8 cellular contexts compared by ENCODE assay signal in genomic region chr19:54136086-54136863, GRCh38. TPM values are rescaled to one million over a fixed set of nuclear protein-coding genes. Genes with fewer than 3 reads are reported as not detected.
DNase-seq lines count a peak whose midpoint lies in the region; ATAC-seq and TF ChIP-seq lines count a peak whose summit lies in the region.

No MANE protein-coding gene starts in this region.

- H3K27ac Mint-ChIP-seq in naive thymus-derived CD8-positive, alpha-beta T cell, result peak overlapping the region; percentile 14 to 95 (median 90)

- peaks cover 0 to 14% (median 2%) of the 10 kb centered on the region in 3 donors for H3K36me3 Mint-ChIP-seq in naive thymus-derived CD8-positive, alpha-beta T cell

- H3K9me3 Mint-ChIP-seq in naive thymus-derived CD8-positive, alpha-beta T cell, result no peaks in the 10 kb centered on the region

- peaks cover 23 to 49% (median 45%) of the 10 kb centered on the region in 4 donors for H3K4me1 Mint-ChIP-seq in naive thymus-derived CD8-positive, alpha-beta T cell

- ATAC-seq in naive thymus-derived CD8-positive, alpha-beta T cell, result no peak

- no peaks in the 10 kb centered on the region for H3K27me3 ChIP-seq in dorsolateral prefrontal cortex

- peak overlapping the region in 26 of 59 donors; percentile 4 to 55 (median 38) for H3K27ac ChIP-seq in dorsolateral prefrontal cortex

- POLR2A ChIA-PET in naive thymus-derived CD8-positive, alpha-beta T cell (lab: Charles Lee), result interaction anchor here (0.7 to 4.5 kb wide), 19 partner anchors 10 to 1518 kb away, joined by 3 to 129 read pairs (median 5); partner anchors contain the start of genes LENG1, LENG8, LENG9 and MBOAT7

- TF ChIP-seq CTCF in dorsolateral prefrontal cortex (IDR thresholded peaks at IDR 0.05 in 54 of 56, conservative IDR thresholded peaks at IDR 0.05 in 2 of 56; ENCODE audit: low read depth in 1 of 56, partially characterized antibody in 56 of 56), result no peak

- intact Hi-C loops in dorsolateral prefrontal cortex (cut with DNase I), result no loop called here

- DNase-seq in NCI-H2171 treated with DMSO at 0.1 percent for 48 hours (lab: John Stamatoyannopoulos, UW), result peak; percentile 75
- DNase-seq in NCI-H2171 (lab: John Stamatoyannopoulos, UW), result no peak
- peak; percentile 76 for DNase-seq in NCI-H2227 (lab: John Stamatoyannopoulos, UW; ENCODE audit: unreplicated experiment)
- peak in 1 of 10 donors; percentile 54 for DNase-seq in dorsolateral prefrontal cortex
- DNase-seq in naive thymus-derived CD8-positive, alpha-beta T cell, result peak in 1 of 10 donors; percentile 15
- DNase-seq in kidney glomerular epithelial cell (lab: John Stamatoyannopoulos, UW), result no peak
- no peak for DNase-seq in T-helper 9 cell
- DNase-seq in glomerular visceral epithelial cell (ENCODE audit: extremely low spot score), result no peak

- peak overlapping the region; percentile 31 to 99 (median 59) for H3K4me3 ChIP-seq in dorsolateral prefrontal cortex

- no peaks in the 10 kb centered on the region for H3K27me3 Mint-ChIP-seq in naive thymus-derived CD8-positive, alpha-beta T cell

- peak overlapping the region; percentile 78 to 94 (median 90) for H3K4me3 Mint-ChIP-seq in naive thymus-derived CD8-positive, alpha-beta T cell

RNA-seq across cellular contexts. Expression of gene CNOT3, which starts 1.3 kb away (rescaled TPM):
- total RNA-seq in dorsolateral prefrontal cortex, result 10 to 100 TPM; 29.1 to 60.7 (median 39.7) TPM
- total RNA-seq in naive thymus-derived CD8-positive, alpha-beta T cell, result 10 to 100 TPM; 65.0 to 71.4 TPM
- polyA plus RNA-seq in naive thymus-derived CD8-positive, alpha-beta T cell, result 10 to 100 TPM in 1 of 3 donors, 1 to 10 TPM in 2; 6.6 to 14.5 (median 7.9) TPM

RNA-seq across cellular contexts. Expression of gene PRPF31, which starts 20.7 kb away (rescaled TPM):
- total RNA-seq in dorsolateral prefrontal cortex, result 10 to 100 TPM; 38.2 to 60.7 (median 48.1) TPM
- 10 to 100 TPM; 76.4 to 86.8 TPM for total RNA-seq in naive thymus-derived CD8-positive, alpha-beta T cell
- polyA plus RNA-seq in naive thymus-derived CD8-positive, alpha-beta T cell, result 10 to 100 TPM; 64.0 to 82.4 (median 80.8) TPM

RNA-seq across cellular contexts. Expression of gene TFPT, which starts 20.8 kb away (rescaled TPM):
- total RNA-seq in dorsolateral prefrontal cortex, result 10 to 100 TPM; 30.8 to 72.2 (median 49.8) TPM
- 10 to 100 TPM; 14.2 to 16.8 TPM for total RNA-seq in naive thymus-derived CD8-positive, alpha-beta T cell
- 10 to 100 TPM; 17.4 to 24.4 (median 23.0) TPM for polyA plus RNA-seq in naive thymus-derived CD8-positive, alpha-beta T cell

RNA-seq across cellular contexts. Expression of gene LENG1, which starts 23.2 kb away (rescaled TPM):
- total RNA-seq in dorsolateral prefrontal cortex, result 1 to 10 TPM; 4.0 to 8.9 (median 6.2) TPM
- total RNA-seq in naive thymus-derived CD8-positive, alpha-beta T cell, result 10 to 100 TPM; 18.5 to 20.5 TPM
- 10 to 100 TPM in 1 of 3 donors, 1 to 10 TPM in 2; 7.7 to 13.9 (median 9.3) TPM for polyA plus RNA-seq in naive thymus-derived CD8-positive, alpha-beta T cell

RNA-seq across cellular contexts. Expression of gene NDUFA3, which starts 33.6 kb away (rescaled TPM):
- total RNA-seq in dorsolateral prefrontal cortex, result 100 to 1,000 TPM; 100 to 299 (median 166) TPM
- total RNA-seq in naive thymus-derived CD8-positive, alpha-beta T cell, result 100 to 1,000 TPM; 103 to 112 TPM
- 100 to 1,000 TPM; 489 to 564 (median 529) TPM for polyA plus RNA-seq in naive thymus-derived CD8-positive, alpha-beta T cell

Comparison
In these comparisons a context has a peak if more than half of its experiments do, and no peak if none do; other contexts are left out.
1. DNase-seq: peak in NCI-H2171 treated with DMSO at 0.1 percent for 48 hours (single experiment) and NCI-H2227 (single experiment); none in NCI-H2171 (single experiment), kidney glomerular epithelial cell (single experiment), T-helper 9 cell (single experiment) and glomerular visceral epithelial cell (single experiment).